11 cellular contexts compared by ENCODE assay signal in genomic region chr16:85446846-85447656, GRCh38.
DNase-seq lines count a peak whose midpoint lies in the region; ATAC-seq, FAIRE-seq and TF ChIP-seq lines count a peak whose summit lies in the region.
"Had no signal": no experiment of that assay in that cellular context is flagged by ENCODE, and none has a peak within 500 bp of the region (broad histone marks: within the 10 kb centered on the region; RNA-seq: fewer than 3 reads in every experiment).

No MANE protein-coding gene starts in this region.

- peak; percentile 81 for FAIRE-seq in GM18507 (lab: Jason Lieb, UNC)
- no peak for FAIRE-seq in pancreas (lab: Jason Lieb, UNC)

- H3K27ac ChIP-seq in pancreas: peak overlapping the region in 1 of 4 donors; percentile 89
- no peak overlapping the region for H3K27ac ChIP-seq in uterus
- no peak overlapping the region for H3K27ac ChIP-seq in hepatocyte
- H3K27ac ChIP-seq: HL-60 had no signal

- no peaks in the 10 kb centered on the region for H3K9me2 ChIP-seq in hepatocyte (replicated peaks; ENCODE audit: insufficient read depth)

- intact Hi-C loops in pancreas (cut with DNase I) (no loop called here), uterus (cut with DNase I; ENCODE audit: low total_unique reads) (no loop called here)

- H3K27me3 ChIP-seq in pancreas (no peaks in the 10 kb centered on the region), uterus (no peaks in the 10 kb centered on the region), hepatocyte (no peaks in the 10 kb centered on the region)

- ATAC-seq in HG02610 (IDR thresholded peaks at IDR 0.05; ENCODE audit: unreplicated experiment) (peak; percentile 44), pancreas (peak in 3 of 4 donors; percentile 18 to 41 (median 39))

- H3K4me2 ChIP-seq in hepatocyte: no peak overlapping the region

- no peaks in the 10 kb centered on the region for H3K79me2 ChIP-seq in hepatocyte

- H4K20me1 ChIP-seq in hepatocyte (ENCODE audit: insufficient read depth, poor library complexity, severe bottlenecking): no peaks in the 10 kb centered on the region

- H3K4me1 ChIP-seq in pancreas: peaks cover 15 to 24% (median 23%) of the 10 kb centered on the region in 3 donors
- H3K4me1 ChIP-seq in uterus: no peaks in the 10 kb centered on the region
- H3K4me1 ChIP-seq in hepatocyte (ENCODE audit: insufficient read depth): peaks cover 36% of the 10 kb centered on the region

- H3K9me3 ChIP-seq in pancreas (no peaks in the 10 kb centered on the region), uterus (no peaks in the 10 kb centered on the region), hepatocyte (ENCODE audit: low read depth) (no peaks in the 10 kb centered on the region)

- H3K4me3 ChIP-seq in pancreas (no peak overlapping the region), uterus (no peak overlapping the region), hepatocyte (no peak overlapping the region)

- H2AFZ ChIP-seq in hepatocyte: no peak overlapping the region

- DNase-seq in GM18507 (ENCODE audit: extremely low spot score, insufficient read length, low read depth) (peak; percentile 39), RPMI8226 (peak; percentile 90), pancreas (peak in 3 of 6 donors; percentile 41 to 80 (median 51)), uterus (no peak), EL (no peak), hepatocyte (ENCODE audit: low spot score) (no peak)
- no peak for DNase-seq in stimulated activated CD4-positive, alpha-beta T cell treated with anti-CD3 and anti-CD28 coated beads, Interleukin-12 subunit alpha, Interleukin-12 subunit beta, amount 100 ng/mL, for 4 hours
- DNase-seq: activated T-cell treated with anti-CD3 and anti-CD28 coated beads, Interleukin-2, amount 50 U/mL, for 1 hour; endodermal cell had no signal

- no peaks in the 10 kb centered on the region for H3K36me3 ChIP-seq in pancreas
- no peaks in the 10 kb centered on the region for H3K36me3 ChIP-seq in uterus
- no peaks in the 10 kb centered on the region for H3K36me3 ChIP-seq in hepatocyte (replicated peaks; ENCODE audit: insufficient read depth, low read depth)

- 73 to 74% methylated on average over 21 to 22 of the region's 22 CpGs for WGBS in pancreas, 2 donors
- WGBS in hepatocyte (ENCODE audit: low lambda C conversion rate, missing lambda C conversion rate): 89% methylated on average over 22 of the region's 22 CpGs

- no peak for TF ChIP-seq CTCF in pancreas (IDR thresholded peaks at IDR 0.05)
- no peak for TF ChIP-seq CTCF in uterus (IDR thresholded peaks at IDR 0.05)
- TF ChIP-seq CTCF in hepatocyte (IDR thresholded peaks at IDR 0.05; ENCODE audit: poor library complexity): no peak

- no peak for TF ChIP-seq POLR2A in uterus (IDR thresholded peaks at IDR 0.05)

Comparison
In these comparisons a context has a peak if more than half of its experiments do, and no peak if none do; other contexts are left out.
1. DNase-seq: peak in GM18507 (single experiment) and RPMI8226 (single experiment); none in uterus (0 of 2), stimulated activated CD4-positive, alpha-beta T cell treated with anti-CD3 and anti-CD28 coated beads, Interleukin-12 subunit alpha, Interleukin-12 subunit beta, amount 100 ng/mL, for 4 hours (single experiment), EL (single experiment) and hepatocyte (single experiment).